In the genomic region with DNA sequence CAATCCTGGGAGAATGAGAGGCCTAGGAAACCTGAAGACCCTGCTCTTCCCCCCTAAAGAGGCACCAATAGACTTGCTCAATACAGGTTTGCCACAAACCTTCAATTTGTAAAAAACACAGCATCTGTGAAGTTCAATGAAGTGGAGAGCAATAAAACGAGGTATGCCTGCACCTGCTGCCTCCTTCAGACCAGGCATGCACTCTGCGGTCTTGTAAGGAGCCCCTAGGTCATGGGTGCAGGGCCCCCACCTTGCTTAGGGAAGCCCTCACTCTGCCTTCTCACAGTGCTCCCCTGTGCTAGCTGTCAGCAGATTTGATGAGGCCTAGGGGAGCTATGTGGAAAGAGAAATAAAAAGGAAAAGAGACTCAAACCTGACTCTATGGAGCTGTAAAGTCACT, we compare ENCODE assay signal across 16 cellular contexts.
"Had no signal": no experiment of that assay in that cellular context is flagged by ENCODE, and none has a peak within 500 bp of the region (broad histone marks: within the 10 kb centered on the region; RNA-seq: fewer than 3 reads in every experiment).

No MANE protein-coding gene starts in this region.

- DNase-seq: activated CD4-positive, alpha-beta T cell treated with anti-CD3 and anti-CD28 coated beads for 4 hours; activated CD8-positive, alpha-beta memory T cell treated with anti-CD3 and anti-CD28 coated beads, Interleukin-2, amount 50 U/mL, for 48 hours; activated gamma-delta T cell; activated naive CD8-positive, alpha-beta T cell treated with anti-CD3 and anti-CD28 coated beads, Interleukin-2, amount 10 ng/mL, durations not matched to agents 7 days and 5 days; activated T-cell treated with anti-CD3 and anti-CD28 coated beads, Interleukin-2, amount 50 U/mL, for 72 hours; effector memory CD4-positive, alpha-beta T cell; left ventricle myocardium superior; mesenchymal stem cell; naive thymus-derived CD8-positive, alpha-beta T cell; small intestine; stimulated activated CD4-positive, alpha-beta T cell treated with anti-CD3 and anti-CD28 coated beads, Interleukin-4, amount 100 ng/mL, for 4 hours; stimulated activated CD8-positive, alpha-beta memory T cell treated with anti-CD3 and anti-CD28 coated beads, Interleukin-4, amount 100 ng/mL, for 48 hours; stimulated activated naive CD4-positive, alpha-beta T cell treated with Interleukin-2 at 50 U/mL for 16 hours; substantia nigra; T-helper 17 cell; trophoblast cell had no signal

- ATAC-seq: activated T-cell treated with anti-CD3 and anti-CD28 coated beads, Interleukin-2, amount 50 U/mL, for 72 hours; naive thymus-derived CD8-positive, alpha-beta T cell; T-helper 17 cell had no signal
